ENCODE assay signal across 18 cellular contexts in the genomic region with DNA sequence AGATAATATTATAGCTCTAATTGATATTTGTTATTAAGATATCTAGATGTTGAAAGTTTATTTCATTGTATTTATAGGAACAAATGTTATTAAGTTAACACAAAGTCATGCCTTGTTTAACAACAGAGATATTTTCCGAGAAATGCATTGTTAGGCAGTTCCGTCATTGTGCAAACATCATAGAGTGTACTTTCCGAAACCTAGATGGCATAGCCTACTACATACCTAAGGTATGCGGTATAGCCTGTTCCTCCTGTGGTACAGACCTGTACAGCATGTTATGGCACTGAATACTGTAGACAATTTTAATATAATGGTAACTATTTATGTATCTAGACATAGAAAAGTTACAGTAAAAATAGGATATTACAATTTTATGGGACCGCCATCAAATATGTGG.
DNase-seq lines count a peak whose midpoint lies in the region; ATAC-seq and TF ChIP-seq lines count a peak whose summit lies in the region.
"Had no signal": no experiment of that assay in that cellular context is flagged by ENCODE, and none has a peak within 500 bp of the region (broad histone marks: within the 10 kb centered on the region; RNA-seq: fewer than 3 reads in every experiment).

No MANE protein-coding gene starts in this region.

- H3K27me3 ChIP-seq in foreskin keratinocyte (no peaks in the 10 kb centered on the region), prostate gland (replicated peaks; ENCODE audit: insufficient read depth) (no peaks in the 10 kb centered on the region)
- H3K27me3 ChIP-seq: SJSA1 had no signal

- H3K36me3 ChIP-seq in prostate gland: no peaks in the 10 kb centered on the region
- H3K36me3 ChIP-seq: SJSA1 had no signal

- H3K9me3 ChIP-seq in prostate gland: no peaks in the 10 kb centered on the region
- H3K9me3 ChIP-seq: SJSA1 had no signal

- CTCF ChIA-PET in Calu3 (lab: Charles Lee): interaction anchor here (0.7 to 1.2 kb wide), 2 partner anchors 24 to 172 kb away, joined by 3 read pairs; no protein-coding TSS in a partner anchor

- H3K27ac ChIP-seq in foreskin keratinocyte: peak overlapping the region; percentile 16
- no peak overlapping the region for H3K27ac ChIP-seq in prostate gland
- H3K27ac ChIP-seq: GM23248, SJSA1 had no signal

- intact Hi-C loops in Calu3 (cut with micrococcal nuclease; ENCODE audit: unreplicated experiment): loop anchor here (1.0 to 10.0 kb wide), 4 partner anchors 110 to 1461 kb away; no protein-coding TSS in a partner anchor
- intact Hi-C loops in prostate gland (cut with DNase I): no loop called here

- no peak for TF ChIP-seq POLR2A in prostate gland (IDR thresholded peaks at IDR 0.05)

- DNase-seq in Calu3 (peak; percentile 82), LNCaP clone FGC (ENCODE audit: low read depth) (peak; percentile 97), foreskin keratinocyte (peak; percentile 71 to 87), prostate gland (ENCODE audit: low spot score) (peak; percentile 27), DMS153 treated with DMSO at 0.1 percent for 48 hours (lab: John Stamatoyannopoulos, UW; ENCODE audit: unreplicated experiment) (no peak), DMS114 treated with DMSO at 0.1 percent for 48 hours (lab: John Stamatoyannopoulos, UW; ENCODE audit: unreplicated experiment) (no peak), NCI-H2171 treated with DMSO at 0.1 percent for 48 hours (lab: John Stamatoyannopoulos, UW) (no peak)
- DNase-seq: COR-L47, DMS79 treated with DMSO at 0.1 percent for 48 hours, GF-D8, GM23248, NCI-H1048, NCI-H187, NCI-H510A treated with DMSO at 0.1 percent for 48 hours had no signal

- H3K4me3 Mint-ChIP-seq in Calu3 (ENCODE audit: low read depth, unreplicated experiment): no peak overlapping the region
- H3K4me3 Mint-ChIP-seq: CD14-positive monocyte, IgD-negative memory B cell had no signal

- no peaks in the 10 kb centered on the region for H3K27me3 Mint-ChIP-seq in Calu3 (ENCODE audit: unreplicated experiment)
- H3K27me3 Mint-ChIP-seq: IgD-negative memory B cell had no signal

- H3K36me3 Mint-ChIP-seq in Calu3 (ENCODE audit: insufficient read depth, unreplicated experiment): peaks cover 7% of the 10 kb centered on the region
- H3K36me3 Mint-ChIP-seq: CD14-positive monocyte, IgD-negative memory B cell had no signal

- H3K9me3 Mint-ChIP-seq in Calu3 (ENCODE audit: low read depth, unreplicated experiment): peaks cover 3% of the 10 kb centered on the region

- TF ChIP-seq CTCF in Calu3 (IDR thresholded peaks at IDR 0.05; ENCODE audit: unreplicated experiment) (no peak), LNCaP clone FGC (IDR thresholded peaks at IDR 0.05; ENCODE audit: control insufficient read depth, extremely low read depth, insufficient read depth) (no peak), foreskin keratinocyte (conservative IDR thresholded peaks at IDR 0.05) (peak; percentile 5), prostate gland (IDR thresholded peaks at IDR 0.05) (no peak)

- H3K4me1 ChIP-seq in foreskin keratinocyte (peaks cover 13% of the 10 kb centered on the region), prostate gland (replicated peaks) (no peaks in the 10 kb centered on the region)
- H3K4me1 ChIP-seq: SJSA1 had no signal

- peak overlapping the region; percentile 81 for H3K27ac Mint-ChIP-seq in Calu3 (ENCODE audit: unreplicated experiment)
- H3K27ac Mint-ChIP-seq: CD14-positive monocyte, IgD-negative memory B cell had no signal

- 60% methylated on average over 5 of the region's 5 CpGs for WGBS in prostate gland

- BruUV-seq in Calu3 (replicated peaks; lab: Mats Ljungman, UMichigan): no TSS peak

- peak; percentile 100 for ATAC-seq in foreskin keratinocyte
- ATAC-seq: HCT116 had no signal

- H3K4me1 Mint-ChIP-seq in Calu3 (ENCODE audit: low read depth, unreplicated experiment): peaks cover 25% of the 10 kb centered on the region
- H3K4me1 Mint-ChIP-seq: CD14-positive monocyte, IgD-negative memory B cell had no signal

- H3K4me3 ChIP-seq in LNCaP clone FGC (ENCODE audit: low read depth, low read length) (no peak overlapping the region), prostate gland (no peak overlapping the region)
- H3K4me3 ChIP-seq: GM23248, SJSA1 had no signal

Comparison
In these comparisons a context has a peak if more than half of its experiments do, and no peak if none do; other contexts are left out.
1. DNase-seq: peak in Calu3 (single experiment), LNCaP clone FGC (single experiment), foreskin keratinocyte (2 of 2) and prostate gland (single experiment); none in DMS153 treated with DMSO at 0.1 percent for 48 hours (single experiment), DMS114 treated with DMSO at 0.1 percent for 48 hours (single experiment) and NCI-H2171 treated with DMSO at 0.1 percent for 48 hours (single experiment).